ENCODE assay signal across 1 cellular context in genomic region chr6:36823421-36824096, GRCh38.
TF ChIP-seq lines count a peak whose summit lies in the region.

No MANE protein-coding gene starts in this region.

TF ChIP-seq in HepG2, 621 proteins besides CTCF, POLR2A, EP300 and RAD21:
- TF ChIP-seq ZNF629 (CRISPR knock-in tag; conservative IDR thresholded peaks at IDR 0.05) = peak; percentile 84
- 0 out of 2 replicates have a peak, but pooled peaks have one; percentile 20 for TF ChIP-seq ZNF670 (CRISPR knock-in tag; IDR thresholded peaks at IDR 0.05; ENCODE audit: borderline replicate concordance)
- TF ChIP-seq TAF1 (CRISPR knock-in tag; IDR thresholded peaks at IDR 0.05) = no peak
- no peak for TF ChIP-seq THAP11 (CRISPR knock-in tag; IDR thresholded peaks at IDR 0.05)
- TF ChIP-seq, protein P1, sequence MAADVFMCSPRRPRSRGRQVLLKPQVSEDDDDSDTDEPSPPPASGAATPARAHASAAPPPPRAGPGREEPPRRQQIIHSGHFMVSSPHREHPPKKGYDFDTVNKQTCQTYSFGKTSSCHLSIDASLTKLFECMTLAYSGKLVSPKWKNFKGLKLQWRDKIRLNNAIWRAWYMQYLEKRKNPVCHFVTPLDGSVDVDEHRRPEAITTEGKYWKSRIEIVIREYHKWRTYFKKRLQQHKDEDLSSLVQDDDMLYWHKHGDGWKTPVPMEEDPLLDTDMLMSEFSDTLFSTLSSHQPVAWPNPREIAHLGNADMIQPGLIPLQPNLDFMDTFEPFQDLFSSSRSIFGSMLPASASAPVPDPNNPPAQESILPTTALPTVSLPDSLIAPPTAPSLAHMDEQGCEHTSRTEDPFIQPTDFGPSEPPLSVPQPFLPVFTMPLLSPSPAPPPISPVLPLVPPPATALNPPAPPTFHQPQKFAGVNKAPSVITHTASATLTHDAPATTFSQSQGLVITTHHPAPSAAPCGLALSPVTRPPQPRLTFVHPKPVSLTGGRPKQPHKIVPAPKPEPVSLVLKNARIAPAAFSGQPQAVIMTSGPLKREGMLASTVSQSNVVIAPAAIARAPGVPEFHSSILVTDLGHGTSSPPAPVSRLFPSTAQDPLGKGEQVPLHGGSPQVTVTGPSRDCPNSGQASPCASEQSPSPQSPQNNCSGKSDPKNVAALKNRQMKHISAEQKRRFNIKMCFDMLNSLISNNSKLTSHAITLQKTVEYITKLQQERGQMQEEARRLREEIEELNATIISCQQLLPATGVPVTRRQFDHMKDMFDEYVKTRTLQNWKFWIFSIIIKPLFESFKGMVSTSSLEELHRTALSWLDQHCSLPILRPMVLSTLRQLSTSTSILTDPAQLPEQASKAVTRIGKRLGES (CRISPR knock-in tag; IDR thresholded peaks at IDR 0.05; ENCODE audit: borderline replicate concordance) = no peak
- TF ChIP-seq ZSCAN9 (CRISPR knock-in tag; IDR thresholded peaks at IDR 0.05; ENCODE audit: borderline replicate concordance) = no peak
- peak; percentile 58 for TF ChIP-seq IKZF4 (CRISPR knock-in tag; IDR thresholded peaks at IDR 0.05; ENCODE audit: borderline replicate concordance, low read depth, not compliant biosample characterization)
- TF ChIP-seq SPEN (CRISPR knock-in tag; IDR thresholded peaks at IDR 0.05; ENCODE audit: low read depth) = 0 out of 2 replicates have a peak, but pooled peaks have one; percentile 28
- TF ChIP-seq ZMYM3 (CRISPR knock-in tag; IDR thresholded peaks at IDR 0.05) = peak; percentile 90
TF ChIP-seq in HepG2: peak in this region for 5.
